In the genomic region with DNA sequence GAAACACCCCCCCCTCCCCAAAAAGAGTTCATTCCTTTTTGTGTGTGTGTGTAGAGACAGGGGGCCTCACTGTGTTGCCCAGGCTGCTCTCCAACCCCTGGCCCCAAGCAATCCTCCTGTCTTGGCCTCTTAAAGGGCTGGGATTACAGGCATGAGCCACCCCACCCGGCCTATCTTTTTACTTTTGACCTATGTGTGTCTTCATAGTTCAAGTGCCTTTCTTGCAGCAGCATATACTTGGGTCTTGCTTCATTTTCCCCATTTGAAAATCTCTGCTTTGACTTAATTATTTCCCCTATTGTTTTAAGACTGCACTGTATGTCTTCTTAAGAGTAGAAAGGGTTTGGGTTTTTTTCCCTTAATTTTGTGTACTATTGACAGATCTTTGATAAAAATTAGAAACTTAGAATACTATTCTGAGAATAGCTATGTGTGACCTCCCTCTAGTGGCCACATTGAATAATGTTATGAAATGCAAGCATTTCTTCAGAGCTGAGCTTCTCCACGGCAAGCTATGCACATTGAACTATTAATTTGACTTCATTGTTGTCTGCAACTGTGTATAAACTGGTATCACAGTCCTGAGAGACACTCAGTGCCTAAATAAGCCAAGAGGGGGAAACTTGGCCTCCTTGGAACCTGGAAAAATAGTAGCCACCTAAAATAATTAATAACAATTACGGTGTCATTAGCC, we compare ENCODE assay signal across 1 cellular context.
TF ChIP-seq lines count a peak whose summit lies in the region.

No MANE protein-coding gene starts in this region.

TF ChIP-seq in HEK293, 187 proteins besides CTCF, POLR2A, EP300 and RAD21 (continued from another document):
- TF ChIP-seq PBX3 (CRISPR knock-in tag; IDR thresholded peaks at IDR 0.05) (no peak), AEBP2 (tag by site-specific recombination; IDR thresholded peaks at IDR 0.05; ENCODE audit: borderline replicate concordance) (no peak), ZNF24 (tag by site-specific recombination; IDR thresholded peaks at IDR 0.05) (no peak), ZNF23 (tag by site-specific recombination; IDR thresholded peaks at IDR 0.05; ENCODE audit: borderline replicate concordance) (no peak), KLF7 (tag by site-specific recombination; IDR thresholded peaks at IDR 0.05; ENCODE audit: borderline replicate concordance) (no peak), ZNF660 (tag by site-specific recombination; IDR thresholded peaks at IDR 0.05) (0 out of 2 replicates have a peak, but pooled peaks have one; percentile 31), SETDB1 (IDR thresholded peaks at IDR 0.05; ENCODE audit: insufficient read length, low read length) (no peak), ZNF560 (tag by site-specific recombination; IDR thresholded peaks at IDR 0.05; ENCODE audit: borderline replicate concordance) (no peak), ZNF654 (tag by site-specific recombination; IDR thresholded peaks at IDR 0.05; ENCODE audit: low read depth) (peak; percentile 74), ZNF132 (tag by site-specific recombination; IDR thresholded peaks at IDR 0.05; ENCODE audit: borderline replicate concordance) (no peak), ZNF629 (tag by site-specific recombination; IDR thresholded peaks at IDR 0.05) (no peak)
- TF ChIP-seq, protein P1, sequence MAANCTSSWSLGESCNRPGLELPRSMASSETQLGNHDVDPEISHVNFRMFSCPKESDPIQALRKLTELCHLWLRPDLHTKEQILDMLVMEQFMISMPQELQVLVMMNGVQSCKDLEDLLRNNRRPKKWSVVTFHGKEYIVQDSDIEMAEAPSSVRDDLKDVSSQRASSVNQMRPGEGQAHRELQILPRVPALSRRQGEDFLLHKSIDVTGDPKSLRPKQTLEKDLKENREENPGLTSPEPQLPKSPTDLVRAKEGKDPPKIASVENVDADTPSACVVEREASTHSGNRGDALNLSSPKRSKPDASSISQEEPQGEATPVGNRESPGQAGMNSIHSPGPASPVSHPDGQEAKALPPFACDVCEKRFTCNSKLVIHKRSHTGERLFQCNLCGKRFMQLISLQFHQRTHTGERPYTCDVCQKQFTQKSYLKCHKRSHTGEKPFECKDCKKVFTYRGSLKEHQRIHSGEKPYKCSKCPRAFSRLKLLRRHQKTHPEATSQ (tag by site-specific recombination; IDR thresholded peaks at IDR 0.05) = no peak
